Comparison of ENCODE assay signal across 1 cellular context in the genomic region with DNA sequence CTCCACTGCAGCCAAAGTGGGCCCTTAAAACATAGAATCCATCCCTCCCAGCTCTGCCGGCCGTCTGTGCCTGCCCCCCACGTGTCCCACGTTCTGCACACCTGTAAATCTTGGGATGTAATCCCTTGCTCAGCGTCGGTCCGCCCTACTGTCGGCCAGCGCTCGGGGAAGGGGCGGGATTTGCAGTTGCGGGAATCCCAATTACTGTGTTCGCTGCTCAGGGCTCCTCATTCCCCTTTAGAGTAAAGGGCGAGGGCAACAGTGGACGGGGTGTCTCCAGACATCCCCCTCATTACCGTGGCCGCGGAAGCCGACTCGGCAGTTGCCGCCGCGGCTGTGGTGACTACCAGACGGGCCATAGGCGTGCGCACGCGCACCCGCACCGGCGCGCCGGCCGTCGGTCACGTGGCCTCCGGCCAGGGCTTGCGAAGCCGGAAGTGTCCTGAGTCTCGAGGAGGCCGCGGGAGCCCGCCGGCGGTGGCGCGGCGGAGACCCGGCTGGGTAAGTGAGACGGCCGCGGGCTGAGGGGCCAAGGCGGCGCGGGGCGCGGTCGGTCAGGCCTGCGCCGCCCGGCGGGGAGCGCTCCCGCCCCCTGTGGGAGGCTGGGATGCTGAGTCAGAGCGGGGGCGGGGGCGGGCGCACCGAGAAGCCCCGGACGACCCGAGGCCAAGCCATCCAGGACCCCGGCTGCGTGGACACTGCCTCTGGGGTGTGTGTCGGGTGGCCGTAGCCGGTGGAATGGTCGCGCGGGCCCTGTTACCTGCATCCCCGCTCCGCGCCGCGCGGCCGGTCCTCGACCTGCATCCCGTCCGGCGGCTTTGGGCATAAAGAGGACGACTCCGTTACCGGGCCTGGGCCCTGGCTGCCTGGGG.
A peak's percentile ranks its signal among the peaks of the same experiment; 100 is the strongest.
TF ChIP-seq lines count a peak whose summit lies in the region.

A gene (plus strand): TSS at position 434 of the 872 bp plus-strand sequence. CDS start 3,751 bp downstream, outside the sequence.

TF ChIP-seq in HepG2, 621 proteins besides CTCF, POLR2A, EP300 and RAD21 (continued from another document and continues in another):
- peak; percentile 35; the same call in 1 of the 2 replicates for TF ChIP-seq MAZ (IDR thresholded peaks at IDR 0.05; ENCODE audit: borderline replicate concordance, low read depth, low read length)
- TF ChIP-seq MAZ (CRISPR knock-in tag; IDR thresholded peaks at IDR 0.05; ENCODE audit: low read depth), result peak; percentile 80; the same call in 1 of the 2 replicates
- TF ChIP-seq ZNF382 (CRISPR knock-in tag; IDR thresholded peaks at IDR 0.05; ENCODE audit: borderline replicate concordance), result no peak
- peak; percentile 6 for TF ChIP-seq TEAD3 (CRISPR knock-in tag; optimal IDR thresholded peaks at IDR 0.05; ENCODE audit: borderline replicate concordance)
- peak; percentile 67; the same call in 1 of the 2 replicates for TF ChIP-seq ARID2 (CRISPR knock-in tag; IDR thresholded peaks at IDR 0.05; ENCODE audit: borderline replicate concordance)
- TF ChIP-seq, protein P1, sequence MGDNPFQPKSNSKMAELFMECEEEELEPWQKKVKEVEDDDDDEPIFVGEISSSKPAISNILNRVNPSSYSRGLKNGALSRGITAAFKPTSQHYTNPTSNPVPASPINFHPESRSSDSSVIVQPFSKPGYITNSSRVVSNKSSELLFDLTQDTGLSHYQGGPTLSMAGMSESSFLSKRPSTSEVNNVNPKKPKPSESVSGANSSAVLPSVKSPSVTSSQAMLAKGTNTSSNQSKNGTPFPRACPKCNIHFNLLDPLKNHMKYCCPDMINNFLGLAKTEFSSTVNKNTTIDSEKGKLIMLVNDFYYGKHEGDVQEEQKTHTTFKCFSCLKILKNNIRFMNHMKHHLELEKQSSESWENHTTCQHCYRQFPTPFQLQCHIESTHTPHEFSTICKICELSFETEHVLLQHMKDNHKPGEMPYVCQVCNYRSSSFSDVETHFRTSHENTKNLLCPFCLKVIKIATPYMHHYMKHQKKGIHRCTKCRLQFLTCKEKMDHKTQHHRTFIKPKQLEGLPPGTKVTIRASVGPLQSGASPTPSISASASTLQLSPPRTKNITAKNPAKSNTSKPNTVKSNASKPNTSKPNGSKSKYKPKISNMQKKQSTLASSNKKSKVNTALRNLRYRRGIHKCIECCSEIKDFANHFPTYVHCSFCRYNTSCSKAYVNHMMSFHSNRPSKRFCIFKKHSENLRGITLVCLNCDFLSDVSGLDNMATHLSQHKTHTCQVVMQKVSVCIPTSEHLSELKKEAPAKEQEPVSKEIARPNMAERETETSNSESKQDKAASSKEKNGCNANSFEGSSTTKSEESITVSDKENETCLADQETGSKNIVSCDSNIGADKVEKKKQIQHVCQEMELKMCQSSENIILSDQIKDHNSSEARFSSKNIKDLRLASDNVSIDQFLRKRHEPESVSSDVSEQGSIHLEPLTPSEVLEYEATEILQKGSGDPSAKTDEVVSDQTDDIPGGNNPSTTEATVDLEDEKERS (CRISPR knock-in tag; IDR thresholded peaks at IDR 0.05), result peak; percentile 35; the same call in 1 of the 2 replicates
- no peak for TF ChIP-seq NAIF1 (CRISPR knock-in tag; IDR thresholded peaks at IDR 0.05; ENCODE audit: borderline replicate concordance)
- TF ChIP-seq, protein P2, sequence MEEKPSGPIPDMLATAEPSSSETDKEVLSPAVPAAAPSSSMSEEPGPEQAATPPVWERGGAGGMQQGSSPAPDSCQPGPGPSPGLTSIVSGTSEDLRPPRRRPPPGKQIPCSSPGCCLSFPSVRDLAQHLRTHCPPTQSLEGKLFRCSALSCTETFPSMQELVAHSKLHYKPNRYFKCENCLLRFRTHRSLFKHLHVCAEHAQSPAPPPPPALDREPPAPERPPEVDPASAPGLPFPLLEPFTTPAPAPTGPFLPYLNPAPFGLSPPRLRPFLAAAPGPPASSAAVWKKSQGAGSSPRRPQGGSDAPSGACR (CRISPR knock-in tag; IDR thresholded peaks at IDR 0.05), result no peak
- no peak; the same call in 1 of the 2 replicates for TF ChIP-seq ZNF629 (CRISPR knock-in tag; conservative IDR thresholded peaks at IDR 0.05)
- TF ChIP-seq ZNF451 (CRISPR knock-in tag; IDR thresholded peaks at IDR 0.05), result peak; percentile 66
- TF ChIP-seq SIX1 (CRISPR knock-in tag; IDR thresholded peaks at IDR 0.05; ENCODE audit: borderline replicate concordance), result no peak
- TF ChIP-seq ZSCAN12 (CRISPR knock-in tag; IDR thresholded peaks at IDR 0.05), result no peak
- TF ChIP-seq, protein P3, sequence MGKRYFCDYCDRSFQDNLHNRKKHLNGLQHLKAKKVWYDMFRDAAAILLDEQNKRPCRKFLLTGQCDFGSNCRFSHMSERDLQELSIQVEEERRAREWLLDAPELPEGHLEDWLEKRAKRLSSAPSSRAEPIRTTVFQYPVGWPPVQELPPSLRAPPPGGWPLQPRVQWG (CRISPR knock-in tag; IDR thresholded peaks at IDR 0.05; ENCODE audit: borderline replicate concordance, low read depth), result no peak
- TF ChIP-seq, protein P4, sequence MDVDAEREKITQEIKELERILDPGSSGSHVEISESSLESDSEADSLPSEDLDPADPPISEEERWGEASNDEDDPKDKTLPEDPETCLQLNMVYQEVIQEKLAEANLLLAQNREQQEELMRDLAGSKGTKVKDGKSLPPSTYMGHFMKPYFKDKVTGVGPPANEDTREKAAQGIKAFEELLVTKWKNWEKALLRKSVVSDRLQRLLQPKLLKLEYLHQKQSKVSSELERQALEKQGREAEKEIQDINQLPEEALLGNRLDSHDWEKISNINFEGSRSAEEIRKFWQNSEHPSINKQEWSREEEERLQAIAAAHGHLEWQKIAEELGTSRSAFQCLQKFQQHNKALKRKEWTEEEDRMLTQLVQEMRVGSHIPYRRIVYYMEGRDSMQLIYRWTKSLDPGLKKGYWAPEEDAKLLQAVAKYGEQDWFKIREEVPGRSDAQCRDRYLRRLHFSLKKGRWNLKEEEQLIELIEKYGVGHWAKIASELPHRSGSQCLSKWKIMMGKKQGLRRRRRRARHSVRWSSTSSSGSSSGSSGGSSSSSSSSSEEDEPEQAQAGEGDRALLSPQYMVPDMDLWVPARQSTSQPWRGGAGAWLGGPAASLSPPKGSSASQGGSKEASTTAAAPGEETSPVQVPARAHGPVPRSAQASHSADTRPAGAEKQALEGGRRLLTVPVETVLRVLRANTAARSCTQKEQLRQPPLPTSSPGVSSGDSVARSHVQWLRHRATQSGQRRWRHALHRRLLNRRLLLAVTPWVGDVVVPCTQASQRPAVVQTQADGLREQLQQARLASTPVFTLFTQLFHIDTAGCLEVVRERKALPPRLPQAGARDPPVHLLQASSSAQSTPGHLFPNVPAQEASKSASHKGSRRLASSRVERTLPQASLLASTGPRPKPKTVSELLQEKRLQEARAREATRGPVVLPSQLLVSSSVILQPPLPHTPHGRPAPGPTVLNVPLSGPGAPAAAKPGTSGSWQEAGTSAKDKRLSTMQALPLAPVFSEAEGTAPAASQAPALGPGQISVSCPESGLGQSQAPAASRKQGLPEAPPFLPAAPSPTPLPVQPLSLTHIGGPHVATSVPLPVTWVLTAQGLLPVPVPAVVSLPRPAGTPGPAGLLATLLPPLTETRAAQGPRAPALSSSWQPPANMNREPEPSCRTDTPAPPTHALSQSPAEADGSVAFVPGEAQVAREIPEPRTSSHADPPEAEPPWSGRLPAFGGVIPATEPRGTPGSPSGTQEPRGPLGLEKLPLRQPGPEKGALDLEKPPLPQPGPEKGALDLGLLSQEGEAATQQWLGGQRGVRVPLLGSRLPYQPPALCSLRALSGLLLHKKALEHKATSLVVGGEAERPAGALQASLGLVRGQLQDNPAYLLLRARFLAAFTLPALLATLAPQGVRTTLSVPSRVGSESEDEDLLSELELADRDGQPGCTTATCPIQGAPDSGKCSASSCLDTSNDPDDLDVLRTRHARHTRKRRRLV (CRISPR knock-in tag; IDR thresholded peaks at IDR 0.05), result no peak
- TF ChIP-seq, protein P5, sequence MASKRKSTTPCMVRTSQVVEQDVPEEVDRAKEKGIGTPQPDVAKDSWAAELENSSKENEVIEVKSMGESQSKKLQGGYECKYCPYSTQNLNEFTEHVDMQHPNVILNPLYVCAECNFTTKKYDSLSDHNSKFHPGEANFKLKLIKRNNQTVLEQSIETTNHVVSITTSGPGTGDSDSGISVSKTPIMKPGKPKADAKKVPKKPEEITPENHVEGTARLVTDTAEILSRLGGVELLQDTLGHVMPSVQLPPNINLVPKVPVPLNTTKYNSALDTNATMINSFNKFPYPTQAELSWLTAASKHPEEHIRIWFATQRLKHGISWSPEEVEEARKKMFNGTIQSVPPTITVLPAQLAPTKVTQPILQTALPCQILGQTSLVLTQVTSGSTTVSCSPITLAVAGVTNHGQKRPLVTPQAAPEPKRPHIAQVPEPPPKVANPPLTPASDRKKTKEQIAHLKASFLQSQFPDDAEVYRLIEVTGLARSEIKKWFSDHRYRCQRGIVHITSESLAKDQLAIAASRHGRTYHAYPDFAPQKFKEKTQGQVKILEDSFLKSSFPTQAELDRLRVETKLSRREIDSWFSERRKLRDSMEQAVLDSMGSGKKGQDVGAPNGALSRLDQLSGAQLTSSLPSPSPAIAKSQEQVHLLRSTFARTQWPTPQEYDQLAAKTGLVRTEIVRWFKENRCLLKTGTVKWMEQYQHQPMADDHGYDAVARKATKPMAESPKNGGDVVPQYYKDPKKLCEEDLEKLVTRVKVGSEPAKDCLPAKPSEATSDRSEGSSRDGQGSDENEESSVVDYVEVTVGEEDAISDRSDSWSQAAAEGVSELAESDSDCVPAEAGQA (IDR thresholded peaks at IDR 0.05; ENCODE audit: low read depth), result no peak
- TF ChIP-seq, protein P5 (CRISPR knock-in tag; IDR thresholded peaks at IDR 0.05; ENCODE audit: borderline replicate concordance), result 0 out of 2 replicates have a peak, but pooled peaks have one; percentile 14
- TF ChIP-seq, protein P6, sequence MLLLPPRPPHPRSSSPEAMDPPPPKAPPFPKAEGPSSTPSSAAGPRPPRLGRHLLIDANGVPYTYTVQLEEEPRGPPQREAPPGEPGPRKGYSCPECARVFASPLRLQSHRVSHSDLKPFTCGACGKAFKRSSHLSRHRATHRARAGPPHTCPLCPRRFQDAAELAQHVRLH (CRISPR knock-in tag; IDR thresholded peaks at IDR 0.05; ENCODE audit: borderline replicate concordance, low read depth), result no peak; the same call in 1 of the 2 replicates
- TF ChIP-seq NCOR1 (IDR thresholded peaks at IDR 0.05; ENCODE audit: borderline replicate concordance, low read length), result no peak
- TF ChIP-seq, protein P7, sequence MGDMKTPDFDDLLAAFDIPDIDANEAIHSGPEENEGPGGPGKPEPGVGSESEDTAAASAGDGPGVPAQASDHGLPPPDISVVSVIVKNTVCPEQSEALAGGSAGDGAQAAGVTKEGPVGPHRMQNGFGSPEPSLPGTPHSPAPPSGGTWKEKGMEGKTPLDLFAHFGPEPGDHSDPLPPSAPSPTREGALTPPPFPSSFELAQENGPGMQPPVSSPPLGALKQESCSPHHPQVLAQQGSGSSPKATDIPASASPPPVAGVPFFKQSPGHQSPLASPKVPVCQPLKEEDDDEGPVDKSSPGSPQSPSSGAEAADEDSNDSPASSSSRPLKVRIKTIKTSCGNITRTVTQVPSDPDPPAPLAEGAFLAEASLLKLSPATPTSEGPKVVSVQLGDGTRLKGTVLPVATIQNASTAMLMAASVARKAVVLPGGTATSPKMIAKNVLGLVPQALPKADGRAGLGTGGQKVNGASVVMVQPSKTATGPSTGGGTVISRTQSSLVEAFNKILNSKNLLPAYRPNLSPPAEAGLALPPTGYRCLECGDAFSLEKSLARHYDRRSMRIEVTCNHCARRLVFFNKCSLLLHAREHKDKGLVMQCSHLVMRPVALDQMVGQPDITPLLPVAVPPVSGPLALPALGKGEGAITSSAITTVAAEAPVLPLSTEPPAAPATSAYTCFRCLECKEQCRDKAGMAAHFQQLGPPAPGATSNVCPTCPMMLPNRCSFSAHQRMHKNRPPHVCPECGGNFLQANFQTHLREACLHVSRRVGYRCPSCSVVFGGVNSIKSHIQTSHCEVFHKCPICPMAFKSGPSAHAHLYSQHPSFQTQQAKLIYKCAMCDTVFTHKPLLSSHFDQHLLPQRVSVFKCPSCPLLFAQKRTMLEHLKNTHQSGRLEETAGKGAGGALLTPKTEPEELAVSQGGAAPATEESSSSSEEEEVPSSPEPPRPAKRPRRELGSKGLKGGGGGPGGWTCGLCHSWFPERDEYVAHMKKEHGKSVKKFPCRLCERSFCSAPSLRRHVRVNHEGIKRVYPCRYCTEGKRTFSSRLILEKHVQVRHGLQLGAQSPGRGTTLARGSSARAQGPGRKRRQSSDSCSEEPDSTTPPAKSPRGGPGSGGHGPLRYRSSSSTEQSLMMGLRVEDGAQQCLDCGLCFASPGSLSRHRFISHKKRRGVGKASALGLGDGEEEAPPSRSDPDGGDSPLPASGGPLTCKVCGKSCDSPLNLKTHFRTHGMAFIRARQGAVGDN (CRISPR knock-in tag; IDR thresholded peaks at IDR 0.05), result peak; percentile 92
- no peak; the same call in 1 of the 2 replicates for TF ChIP-seq HIVEP1 (CRISPR knock-in tag; IDR thresholded peaks at IDR 0.05)
- TF ChIP-seq, protein P8, sequence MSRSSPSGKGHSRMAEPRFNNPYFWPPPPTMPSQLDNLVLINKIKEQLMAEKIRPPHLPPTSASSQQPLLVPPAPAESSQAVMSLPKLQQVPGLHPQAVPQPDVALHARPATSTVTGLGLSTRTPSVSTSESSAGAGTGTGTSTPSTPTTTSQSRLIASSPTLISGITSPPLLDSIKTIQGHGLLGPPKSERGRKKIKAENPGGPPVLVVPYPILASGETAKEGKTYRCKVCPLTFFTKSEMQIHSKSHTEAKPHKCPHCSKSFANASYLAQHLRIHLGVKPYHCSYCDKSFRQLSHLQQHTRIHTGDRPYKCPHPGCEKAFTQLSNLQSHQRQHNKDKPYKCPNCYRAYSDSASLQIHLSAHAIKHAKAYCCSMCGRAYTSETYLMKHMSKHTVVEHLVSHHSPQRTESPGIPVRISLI (CRISPR knock-in tag; IDR thresholded peaks at IDR 0.05; ENCODE audit: borderline replicate concordance), result no peak
- TF ChIP-seq ZNF263 (CRISPR knock-in tag; IDR thresholded peaks at IDR 0.05), result no peak
- TF ChIP-seq YEATS4 (CRISPR knock-in tag; IDR thresholded peaks at IDR 0.05; ENCODE audit: borderline replicate concordance), result peak; percentile 87
- no peak for TF ChIP-seq ZBTB20 (CRISPR knock-in tag; IDR thresholded peaks at IDR 0.05; ENCODE audit: borderline replicate concordance, low read depth)
- TF ChIP-seq ZNF160 (CRISPR knock-in tag; IDR thresholded peaks at IDR 0.05), result 0 out of 2 replicates have a peak, but pooled peaks have one; percentile 49
